1 cellular context compared by ENCODE assay signal in the genomic region with DNA sequence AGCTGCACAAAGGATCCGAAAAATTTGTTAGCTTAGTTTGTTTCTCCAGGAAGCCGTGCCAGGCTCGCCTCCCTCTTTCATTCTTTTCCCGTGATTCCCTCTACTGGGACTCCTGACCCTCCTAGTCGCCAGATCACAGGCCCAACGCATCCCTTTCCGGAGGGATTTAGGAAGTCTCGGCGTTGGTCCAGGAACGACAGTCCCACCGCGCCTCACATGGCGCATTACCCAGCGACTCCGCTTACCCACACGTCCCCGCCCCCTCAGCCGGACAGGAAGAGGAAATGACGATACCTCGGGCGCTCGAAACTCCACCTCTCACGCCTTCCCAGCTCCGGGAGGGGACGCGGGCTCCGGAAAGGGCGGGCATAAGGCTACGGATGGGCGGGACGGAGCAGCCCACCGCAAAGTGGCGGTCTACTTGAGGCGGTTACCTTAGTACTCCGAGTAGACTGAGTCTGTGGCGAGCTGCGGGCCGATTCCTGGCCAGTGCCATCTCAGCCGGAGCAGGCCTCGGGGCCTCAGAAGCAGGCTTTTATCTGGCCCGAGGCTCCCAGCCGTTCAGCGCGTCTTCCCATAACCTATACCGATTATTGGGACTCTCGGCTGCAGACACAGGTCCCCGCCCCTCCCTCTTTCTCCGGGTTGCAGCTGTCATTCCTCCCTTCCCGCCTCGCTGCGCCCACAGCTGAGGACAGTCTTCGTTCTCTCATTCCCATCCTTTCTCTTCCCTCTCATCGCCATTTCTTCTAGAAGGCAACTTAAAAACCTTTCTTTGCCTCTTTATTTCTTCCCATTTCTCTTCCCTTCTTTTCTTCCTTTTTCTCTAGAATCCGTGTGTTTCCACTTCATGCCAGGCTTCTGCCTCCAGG.
TF ChIP-seq lines count a peak whose summit lies in the region.

A gene with protein sequence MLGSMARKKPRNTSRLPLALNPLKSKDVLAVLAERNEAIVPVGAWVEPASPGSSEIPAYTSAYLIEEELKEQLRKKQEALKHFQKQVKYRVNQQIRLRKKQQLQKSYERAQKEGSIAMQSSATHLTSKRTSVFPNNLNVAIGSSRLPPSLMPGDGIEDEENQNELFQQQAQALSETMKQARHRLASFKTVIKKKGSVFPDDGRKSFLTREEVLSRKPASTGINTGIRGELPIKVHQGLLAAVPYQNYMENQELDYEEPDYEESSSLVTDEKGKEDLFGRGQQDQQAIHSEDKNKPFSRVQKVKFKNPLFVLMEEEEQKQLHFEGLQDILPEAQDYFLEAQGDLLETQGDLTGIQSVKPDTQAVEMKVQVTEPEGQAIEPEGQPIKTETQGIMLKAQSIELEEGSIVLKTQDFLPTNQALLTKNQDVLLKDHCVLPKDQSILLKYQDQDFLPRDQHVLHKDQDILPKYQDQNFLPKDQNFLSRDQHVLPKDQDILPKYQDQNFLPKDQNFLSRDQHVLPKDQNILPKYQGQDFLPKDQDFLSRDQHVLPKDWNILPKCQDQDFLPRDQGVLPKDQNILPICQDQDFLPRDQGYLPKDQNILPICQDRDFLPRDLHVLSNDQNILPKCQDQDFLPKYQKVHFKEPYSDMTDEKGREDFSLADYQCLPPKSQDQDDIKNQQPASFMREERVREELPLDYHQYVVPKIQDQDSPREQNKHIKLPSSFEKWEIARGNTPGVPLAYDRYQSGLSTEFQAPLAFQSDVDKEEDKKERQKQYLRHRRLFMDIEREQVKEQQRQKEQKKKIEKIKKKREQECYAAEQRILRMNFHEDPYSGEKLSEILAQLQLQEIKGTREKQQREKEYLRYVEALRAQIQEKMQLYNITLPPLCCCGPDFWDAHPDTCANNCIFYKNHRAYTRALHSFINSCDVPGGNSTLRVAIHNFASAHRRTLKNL (plus strand): TSS at position 450 of the 872 bp plus-strand sequence. CDS start 531 bp downstream, outside the sequence.

TF ChIP-seq in WTC11, 78 proteins besides CTCF, POLR2A, EP300 and RAD21 (continued from another document):
- TF ChIP-seq, protein P1, sequence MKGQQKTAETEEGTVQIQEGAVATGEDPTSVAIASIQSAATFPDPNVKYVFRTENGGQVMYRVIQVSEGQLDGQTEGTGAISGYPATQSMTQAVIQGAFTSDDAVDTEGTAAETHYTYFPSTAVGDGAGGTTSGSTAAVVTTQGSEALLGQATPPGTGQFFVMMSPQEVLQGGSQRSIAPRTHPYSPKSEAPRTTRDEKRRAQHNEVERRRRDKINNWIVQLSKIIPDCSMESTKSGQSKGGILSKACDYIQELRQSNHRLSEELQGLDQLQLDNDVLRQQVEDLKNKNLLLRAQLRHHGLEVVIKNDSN (CRISPR knock-in tag; IDR thresholded peaks at IDR 0.05), result peak; percentile 60; the same call in 1 of the 2 replicates
- TF ChIP-seq RORB (CRISPR knock-in tag; IDR thresholded peaks at IDR 0.05) (no peak), PRRX2 (CRISPR knock-in tag; IDR thresholded peaks at IDR 0.05) (no peak), MLX (CRISPR knock-in tag; IDR thresholded peaks at IDR 0.05) (no peak), ZNF416 (CRISPR knock-in tag; IDR thresholded peaks at IDR 0.05) (no peak), AR (CRISPR knock-in tag; IDR thresholded peaks at IDR 0.05) (no peak), JUN (CRISPR knock-in tag; IDR thresholded peaks at IDR 0.05) (no peak), HMGA2 (CRISPR knock-in tag; IDR thresholded peaks at IDR 0.05) (no peak), ZBTB21 (CRISPR knock-in tag; IDR thresholded peaks at IDR 0.05; ENCODE audit: borderline replicate concordance) (no peak), ESRRA (CRISPR knock-in tag; IDR thresholded peaks at IDR 0.05; ENCODE audit: borderline replicate concordance) (no peak), ETV6 (CRISPR knock-in tag; IDR thresholded peaks at IDR 0.05) (peak; percentile 71; the same call in 1 of the 2 replicates), CREM (CRISPR knock-in tag; IDR thresholded peaks at IDR 0.05) (peak; percentile 88), SP1 (CRISPR knock-in tag; conservative IDR thresholded peaks at IDR 0.05) (peak; percentile 96), FOXP4 (CRISPR knock-in tag; IDR thresholded peaks at IDR 0.05) (peak; percentile 59; the same call in 1 of the 2 replicates), USF2 (CRISPR knock-in tag; IDR thresholded peaks at IDR 0.05) (peak; percentile 50), CDX4 (CRISPR knock-in tag; IDR thresholded peaks at IDR 0.05; ENCODE audit: borderline replicate concordance) (no peak)
- TF ChIP-seq, protein P2, sequence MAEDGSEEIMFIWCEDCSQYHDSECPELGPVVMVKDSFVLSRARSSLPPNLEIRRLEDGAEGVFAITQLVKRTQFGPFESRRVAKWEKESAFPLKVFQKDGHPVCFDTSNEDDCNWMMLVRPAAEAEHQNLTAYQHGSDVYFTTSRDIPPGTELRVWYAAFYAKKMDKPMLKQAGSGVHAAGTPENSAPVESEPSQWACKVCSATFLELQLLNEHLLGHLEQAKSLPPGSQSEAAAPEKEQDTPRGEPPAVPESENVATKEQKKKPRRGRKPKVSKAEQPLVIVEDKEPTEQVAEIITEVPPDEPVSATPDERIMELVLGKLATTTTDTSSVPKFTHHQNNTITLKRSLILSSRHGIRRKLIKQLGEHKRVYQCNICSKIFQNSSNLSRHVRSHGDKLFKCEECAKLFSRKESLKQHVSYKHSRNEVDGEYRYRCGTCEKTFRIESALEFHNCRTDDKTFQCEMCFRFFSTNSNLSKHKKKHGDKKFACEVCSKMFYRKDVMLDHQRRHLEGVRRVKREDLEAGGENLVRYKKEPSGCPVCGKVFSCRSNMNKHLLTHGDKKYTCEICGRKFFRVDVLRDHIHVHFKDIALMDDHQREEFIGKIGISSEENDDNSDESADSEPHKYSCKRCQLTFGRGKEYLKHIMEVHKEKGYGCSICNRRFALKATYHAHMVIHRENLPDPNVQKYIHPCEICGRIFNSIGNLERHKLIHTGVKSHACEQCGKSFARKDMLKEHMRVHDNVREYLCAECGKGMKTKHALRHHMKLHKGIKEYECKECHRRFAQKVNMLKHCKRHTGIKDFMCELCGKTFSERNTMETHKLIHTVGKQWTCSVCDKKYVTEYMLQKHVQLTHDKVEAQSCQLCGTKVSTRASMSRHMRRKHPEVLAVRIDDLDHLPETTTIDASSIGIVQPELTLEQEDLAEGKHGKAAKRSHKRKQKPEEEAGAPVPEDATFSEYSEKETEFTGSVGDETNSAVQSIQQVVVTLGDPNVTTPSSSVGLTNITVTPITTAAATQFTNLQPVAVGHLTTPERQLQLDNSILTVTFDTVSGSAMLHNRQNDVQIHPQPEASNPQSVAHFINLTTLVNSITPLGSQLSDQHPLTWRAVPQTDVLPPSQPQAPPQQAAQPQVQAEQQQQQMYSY (CRISPR knock-in tag; IDR thresholded peaks at IDR 0.05), result 0 out of 2 replicates have a peak, but pooled peaks have one; percentile 20
- TF ChIP-seq, protein P3, sequence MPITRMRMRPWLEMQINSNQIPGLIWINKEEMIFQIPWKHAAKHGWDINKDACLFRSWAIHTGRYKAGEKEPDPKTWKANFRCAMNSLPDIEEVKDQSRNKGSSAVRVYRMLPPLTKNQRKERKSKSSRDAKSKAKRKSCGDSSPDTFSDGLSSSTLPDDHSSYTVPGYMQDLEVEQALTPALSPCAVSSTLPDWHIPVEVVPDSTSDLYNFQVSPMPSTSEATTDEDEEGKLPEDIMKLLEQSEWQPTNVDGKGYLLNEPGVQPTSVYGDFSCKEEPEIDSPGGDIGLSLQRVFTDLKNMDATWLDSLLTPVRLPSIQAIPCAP (CRISPR knock-in tag; IDR thresholded peaks at IDR 0.05), result no peak
- TF ChIP-seq, protein P4, sequence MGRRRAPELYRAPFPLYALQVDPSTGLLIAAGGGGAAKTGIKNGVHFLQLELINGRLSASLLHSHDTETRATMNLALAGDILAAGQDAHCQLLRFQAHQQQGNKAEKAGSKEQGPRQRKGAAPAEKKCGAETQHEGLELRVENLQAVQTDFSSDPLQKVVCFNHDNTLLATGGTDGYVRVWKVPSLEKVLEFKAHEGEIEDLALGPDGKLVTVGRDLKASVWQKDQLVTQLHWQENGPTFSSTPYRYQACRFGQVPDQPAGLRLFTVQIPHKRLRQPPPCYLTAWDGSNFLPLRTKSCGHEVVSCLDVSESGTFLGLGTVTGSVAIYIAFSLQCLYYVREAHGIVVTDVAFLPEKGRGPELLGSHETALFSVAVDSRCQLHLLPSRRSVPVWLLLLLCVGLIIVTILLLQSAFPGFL (CRISPR knock-in tag; IDR thresholded peaks at IDR 0.05; ENCODE audit: borderline replicate concordance), result no peak
- TF ChIP-seq, protein P5, sequence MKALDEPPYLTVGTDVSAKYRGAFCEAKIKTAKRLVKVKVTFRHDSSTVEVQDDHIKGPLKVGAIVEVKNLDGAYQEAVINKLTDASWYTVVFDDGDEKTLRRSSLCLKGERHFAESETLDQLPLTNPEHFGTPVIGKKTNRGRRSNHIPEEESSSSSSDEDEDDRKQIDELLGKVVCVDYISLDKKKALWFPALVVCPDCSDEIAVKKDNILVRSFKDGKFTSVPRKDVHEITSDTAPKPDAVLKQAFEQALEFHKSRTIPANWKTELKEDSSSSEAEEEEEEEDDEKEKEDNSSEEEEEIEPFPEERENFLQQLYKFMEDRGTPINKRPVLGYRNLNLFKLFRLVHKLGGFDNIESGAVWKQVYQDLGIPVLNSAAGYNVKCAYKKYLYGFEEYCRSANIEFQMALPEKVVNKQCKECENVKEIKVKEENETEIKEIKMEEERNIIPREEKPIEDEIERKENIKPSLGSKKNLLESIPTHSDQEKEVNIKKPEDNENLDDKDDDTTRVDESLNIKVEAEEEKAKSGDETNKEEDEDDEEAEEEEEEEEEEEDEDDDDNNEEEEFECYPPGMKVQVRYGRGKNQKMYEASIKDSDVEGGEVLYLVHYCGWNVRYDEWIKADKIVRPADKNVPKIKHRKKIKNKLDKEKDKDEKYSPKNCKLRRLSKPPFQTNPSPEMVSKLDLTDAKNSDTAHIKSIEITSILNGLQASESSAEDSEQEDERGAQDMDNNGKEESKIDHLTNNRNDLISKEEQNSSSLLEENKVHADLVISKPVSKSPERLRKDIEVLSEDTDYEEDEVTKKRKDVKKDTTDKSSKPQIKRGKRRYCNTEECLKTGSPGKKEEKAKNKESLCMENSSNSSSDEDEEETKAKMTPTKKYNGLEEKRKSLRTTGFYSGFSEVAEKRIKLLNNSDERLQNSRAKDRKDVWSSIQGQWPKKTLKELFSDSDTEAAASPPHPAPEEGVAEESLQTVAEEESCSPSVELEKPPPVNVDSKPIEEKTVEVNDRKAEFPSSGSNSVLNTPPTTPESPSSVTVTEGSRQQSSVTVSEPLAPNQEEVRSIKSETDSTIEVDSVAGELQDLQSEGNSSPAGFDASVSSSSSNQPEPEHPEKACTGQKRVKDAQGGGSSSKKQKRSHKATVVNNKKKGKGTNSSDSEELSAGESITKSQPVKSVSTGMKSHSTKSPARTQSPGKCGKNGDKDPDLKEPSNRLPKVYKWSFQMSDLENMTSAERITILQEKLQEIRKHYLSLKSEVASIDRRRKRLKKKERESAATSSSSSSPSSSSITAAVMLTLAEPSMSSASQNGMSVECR (CRISPR knock-in tag; IDR thresholded peaks at IDR 0.05; ENCODE audit: borderline replicate concordance), result peak; percentile 64; the same call in 1 of the 2 replicates
TF ChIP-seq in WTC11: peak in this region for 15.
